22 cellular contexts compared by ENCODE assay signal in the genomic region with DNA sequence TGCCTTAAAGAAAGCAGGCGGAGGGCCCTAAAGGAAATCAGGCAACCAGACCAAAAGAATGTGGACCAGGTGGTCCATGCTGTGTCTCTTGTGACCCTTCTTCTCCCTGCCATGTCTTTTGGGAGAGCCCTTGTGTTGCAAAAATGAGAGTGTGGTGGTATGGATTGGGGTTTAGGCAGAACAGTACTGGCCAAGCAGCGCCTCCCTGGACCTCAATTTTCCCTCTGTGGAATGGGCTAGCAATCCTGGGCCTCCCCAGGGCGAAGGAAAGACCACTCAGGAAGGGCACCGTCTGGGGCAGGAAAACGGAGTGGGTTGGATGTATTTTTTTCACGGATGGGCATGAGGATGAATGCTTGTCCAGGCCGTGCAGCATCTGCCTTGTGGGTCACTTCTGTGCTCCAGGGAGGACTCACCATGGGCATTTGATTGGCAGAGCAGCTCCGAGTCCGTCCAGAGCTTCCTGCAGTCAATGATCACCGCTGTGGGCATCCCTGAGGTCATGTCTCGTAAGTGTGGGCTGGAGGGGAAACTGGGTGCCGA. TPM values are rescaled to one million over a fixed set of nuclear protein-coding genes. Genes with fewer than 3 reads are reported as not detected.
A peak's percentile ranks its signal among the peaks of the same experiment; 100 is the strongest.
DNase-seq lines count a peak whose midpoint lies in the region; ATAC-seq, FAIRE-seq and TF ChIP-seq lines count a peak whose summit lies in the region.
"Had no signal": no experiment of that assay in that cellular context is flagged by ENCODE, and none has a peak within 500 bp of the region (broad histone marks: within the 10 kb centered on the region; RNA-seq: fewer than 3 reads in every experiment).

No MANE protein-coding gene starts in this region.

- H3K9me3 Mint-ChIP-seq in activated T-helper 2 cell treated with anti-CD3 and anti-CD28 coated beads, Interferon-gamma antibody, Interleukin-2, Interleukin-4, amounts not matched to agents 10 μg/mL and 5 μg/mL and 100 μg/mL, durations not matched to agents 14 hours and 24 hours and 36 hours = no peaks in the 10 kb centered on the region
- no peaks in the 10 kb centered on the region for H3K9me3 Mint-ChIP-seq in stimulated activated memory B cell treated with anti-CD40 and anti-IgM and Interleukin-4, amounts not matched to agents 10 μg/mL and 1 μg/mL and 100 μg/mL, for 72 hours
- H3K9me3 Mint-ChIP-seq: HFFc6 had no signal

- ATAC-seq in HepG2 (no peak), right lobe of liver (no peak), HG03025 (IDR thresholded peaks at IDR 0.05; ENCODE audit: low FRiP score, unreplicated experiment) (no peak)
- no peak for ATAC-seq in stimulated activated memory B cell treated with anti-CD40 and anti-IgM and Interleukin-4, amounts not matched to agents 10 μg/mL and 1 μg/mL and 100 μg/mL, for 72 hours
- ATAC-seq: left colon, right cardiac atrium had no signal

- no peak for TF ChIP-seq RAD21 in HepG2 (CRISPR knock-in tag; IDR thresholded peaks at IDR 0.05)

- H4K20me1 ChIP-seq in HepG2 (ENCODE audit: insufficient read depth, low read length) = no peaks in the 10 kb centered on the region

- in situ Hi-C loops in HepG2 (cut with HindIII; ENCODE audit: extremely low pct_ligation_motif_present, low pct_unique_long_range_greater_than_20kb) = no loop called here

- no peaks in the 10 kb centered on the region for H3K27me3 Mint-ChIP-seq in activated T-helper 2 cell treated with anti-CD3 and anti-CD28 coated beads, Interferon-gamma antibody, Interleukin-2, Interleukin-4, amounts not matched to agents 10 μg/mL and 5 μg/mL and 100 μg/mL, durations not matched to agents 14 hours and 24 hours and 36 hours (ENCODE audit: low read depth)
- H3K27me3 Mint-ChIP-seq in stimulated activated memory B cell treated with anti-CD40 and anti-IgM and Interleukin-4, amounts not matched to agents 10 μg/mL and 1 μg/mL and 100 μg/mL, for 72 hours = no peaks in the 10 kb centered on the region

- H3K27ac Mint-ChIP-seq in activated T-helper 2 cell treated with anti-CD3 and anti-CD28 coated beads, Interferon-gamma antibody, Interleukin-2, Interleukin-4, amounts not matched to agents 10 μg/mL and 5 μg/mL and 100 μg/mL, durations not matched to agents 14 hours and 24 hours and 36 hours = peak overlapping the region; percentile 29
- peak overlapping the region; percentile 99 for H3K27ac Mint-ChIP-seq in stimulated activated memory B cell treated with anti-CD40 and anti-IgM and Interleukin-4, amounts not matched to agents 10 μg/mL and 1 μg/mL and 100 μg/mL, for 72 hours
- H3K27ac Mint-ChIP-seq: HFFc6 had no signal

- TF ChIP-seq POLR2A in HepG2 (IDR thresholded peaks at IDR 0.05; ENCODE audit: insufficient read depth in 1 of 2, low read depth in 2 of 2, low read length in 2 of 2) (no peak), right lobe of liver (IDR thresholded peaks at IDR 0.05) (no peak)

- no peak overlapping the region for H3K4me2 ChIP-seq in HepG2 (ENCODE audit: low read depth, low read length)
- H3K4me2 ChIP-seq: PC-9 had no signal

- no peaks in the 10 kb centered on the region for H3K9me3 ChIP-seq in HepG2 (ENCODE audit: low read length)
- H3K9me3 ChIP-seq in right lobe of liver = no peaks in the 10 kb centered on the region
- H3K9me3 ChIP-seq: esophagus squamous epithelium had no signal

- H3K4me1 ChIP-seq in HepG2 (ENCODE audit: insufficient read depth, low read length) (peaks cover 43% of the 10 kb centered on the region), right lobe of liver (peaks cover 0 to 14% (median 6%) of the 10 kb centered on the region in 4 donors)

- H3K4me1 Mint-ChIP-seq in activated T-helper 2 cell treated with anti-CD3 and anti-CD28 coated beads, Interferon-gamma antibody, Interleukin-2, Interleukin-4, amounts not matched to agents 10 μg/mL and 5 μg/mL and 100 μg/mL, durations not matched to agents 14 hours and 24 hours and 36 hours (ENCODE audit: low read depth) = peaks cover 46% of the 10 kb centered on the region
- H3K4me1 Mint-ChIP-seq in stimulated activated memory B cell treated with anti-CD40 and anti-IgM and Interleukin-4, amounts not matched to agents 10 μg/mL and 1 μg/mL and 100 μg/mL, for 72 hours = peaks cover 87% of the 10 kb centered on the region

- peaks cover 44% of the 10 kb centered on the region for H3K36me3 Mint-ChIP-seq in activated T-helper 2 cell treated with anti-CD3 and anti-CD28 coated beads, Interferon-gamma antibody, Interleukin-2, Interleukin-4, amounts not matched to agents 10 μg/mL and 5 μg/mL and 100 μg/mL, durations not matched to agents 14 hours and 24 hours and 36 hours (ENCODE audit: low read depth)
- peaks cover 44% of the 10 kb centered on the region for H3K36me3 Mint-ChIP-seq in stimulated activated memory B cell treated with anti-CD40 and anti-IgM and Interleukin-4, amounts not matched to agents 10 μg/mL and 1 μg/mL and 100 μg/mL, for 72 hours
- H3K36me3 Mint-ChIP-seq: mesothelial cell of epicardium had no signal

- no peaks in the 10 kb centered on the region for H3K79me2 ChIP-seq in HepG2 (ENCODE audit: insufficient read depth, low read length)

- H3K4me3 Mint-ChIP-seq in activated T-helper 2 cell treated with anti-CD3 and anti-CD28 coated beads, Interferon-gamma antibody, Interleukin-2, Interleukin-4, amounts not matched to agents 10 μg/mL and 5 μg/mL and 100 μg/mL, durations not matched to agents 14 hours and 24 hours and 36 hours (ENCODE audit: low read depth) = no peak overlapping the region
- H3K4me3 Mint-ChIP-seq in stimulated activated memory B cell treated with anti-CD40 and anti-IgM and Interleukin-4, amounts not matched to agents 10 μg/mL and 1 μg/mL and 100 μg/mL, for 72 hours = peak overlapping the region; percentile 63
- H3K4me3 Mint-ChIP-seq: HFFc6, mesothelial cell of epicardium had no signal

- 38% methylated on average over 6 of the region's 12 CpGs for WGBS in HepG2 (ENCODE audit: low lambda C conversion rate)
- WGBS in right lobe of liver (ENCODE audit: insufficient coverage, low coverage, low lambda C conversion rate, missing lambda C conversion rate) = 67% methylated on average over 7 of the region's 12 CpGs

- intact Hi-C loops in HepG2 (cut with micrococcal nuclease; ENCODE audit: unreplicated experiment) = no loop called here
- intact Hi-C loops in right lobe of liver (cut with DNase I) = no loop called here
- intact Hi-C loops in activated T-helper 2 cell treated with anti-CD3 and anti-CD28 coated beads, Interferon-gamma antibody, Interleukin-2, Interleukin-4, amounts not matched to agents 10 μg/mL and 5 μg/mL and 100 μg/mL, durations not matched to agents 14 hours and 24 hours and 36 hours (cut with micrococcal nuclease) = no loop called here

- DNase-seq in HepG2 (ENCODE audit: low spot score) (no peak), right lobe of liver (no peak), NCI-H2227 (lab: John Stamatoyannopoulos, UW; ENCODE audit: unreplicated experiment) (no peak)
- DNase-seq in activated T-helper 2 cell treated with anti-CD3 and anti-CD28 coated beads, Interferon-gamma antibody, Interleukin-2, Interleukin-4, amounts not matched to agents 10 μg/mL and 5 μg/mL and 100 μg/mL, durations not matched to agents 14 hours and 24 hours and 36 hours (ENCODE audit: low spot score) = no peak
- DNase-seq: activated CD4-positive, CD25-positive, alpha-beta regulatory T cell; activated gamma-delta T cell treated with Interleukin-2 at 50 U/mL for 16 hours; DMS79; effector memory CD4-positive, alpha-beta T cell; esophagus squamous epithelium; HFFc6; left colon; NCI-H1417; NCI-H2171; NCI-H82; PC-9; right cardiac atrium had no signal

- H3K9ac ChIP-seq in HepG2 (ENCODE audit: insufficient read depth, low read depth, low read length) = no peak overlapping the region

- H3K4me3 ChIP-seq in HepG2 (replicated peaks in 1 of 3; ENCODE audit: insufficient read depth in 1 of 3, low read depth in 2 of 3, low read length in 3 of 3) (no peak overlapping the region), right lobe of liver (no peak overlapping the region)
- H3K4me3 ChIP-seq: esophagus squamous epithelium, PC-9 had no signal

- no TSS peak for BruUV-seq in HepG2 (replicated peaks; lab: Mats Ljungman, UMichigan)

- H3K27me3 ChIP-seq in HepG2 (ENCODE audit: control insufficient read depth in 1 of 2, insufficient read depth in 2 of 2, low read length in 2 of 2) = peaks cover 1 to 23% of the 10 kb centered on the region in 2 experiments; a peak in 4 of 5 replicates
- no peaks in the 10 kb centered on the region for H3K27me3 ChIP-seq in right lobe of liver
- H3K27me3 ChIP-seq: esophagus squamous epithelium had no signal

- no peak for TF ChIP-seq CTCF in HepG2 (CRISPR knock-in tag; IDR thresholded peaks at IDR 0.05)
- TF ChIP-seq CTCF in right lobe of liver (IDR thresholded peaks at IDR 0.05) = no peak

- CTCF ChIA-PET in HepG2 (lab: Yijun Ruan, JAX; ENCODE audit: low intra/inter-chr PET ratio, low total read pairs) = no interaction called here

- H3K27ac ChIP-seq in HepG2 (ENCODE audit: extremely low read length, insufficient read depth, low read length) (no peak overlapping the region), right lobe of liver (no peak overlapping the region)
- H3K27ac ChIP-seq: esophagus squamous epithelium, PC-9 had no signal

- no peak overlapping the region for H2AFZ ChIP-seq in HepG2 (ENCODE audit: low read length)
- H2AFZ ChIP-seq: PC-9 had no signal

- FAIRE-seq in HepG2 (lab: Jason Lieb, UNC) = no peak

- TF ChIP-seq EP300 in HepG2 (IDR thresholded peaks at IDR 0.05; ENCODE audit: low read depth in 2 of 2, low read length in 2 of 2) (no peak), HepG2 (CRISPR knock-in tag; IDR thresholded peaks at IDR 0.05; ENCODE audit: borderline replicate concordance) (no peak)

- no peaks in the 10 kb centered on the region for H3K36me3 ChIP-seq in HepG2 (replicated peaks in 1 of 2; ENCODE audit: control insufficient read depth in 1 of 2, insufficient read depth in 2 of 2, low read length in 2 of 2)
- no peaks in the 10 kb centered on the region for H3K36me3 ChIP-seq in right lobe of liver

- POLR2A ChIA-PET in HepG2 (lab: Yijun Ruan, JAX) = interaction anchor here (0.9 kb wide), 1 partner anchor 11 kb away, joined by 3 read pairs; no protein-coding TSS in a partner anchor

RNA-seq across cellular contexts. Expression of gene NLRC5, which starts 7.6 kb away (rescaled TPM):
- total RNA-seq in HepG2 (2016; rRNA removed; fragmentation: Illumina TruSeq; extraction: Trizol) = 3.1 and 6.3 TPM in 2 replicates
- total RNA-seq in HepG2 (2016; cell fraction: cytosol; rRNA removed; fragmentation: Illumina TruSeq; extraction: Trizol; ENCODE audit: low read depth) = 1.8 and 4.8 TPM in 2 replicates
- total RNA-seq in HepG2 (2016; cell fraction: insoluble cytoplasmic fraction; rRNA removed; fragmentation: Illumina TruSeq; extraction: Trizol) = 3.7 and 4.8 TPM in 2 replicates
- 2.8 and 2.9 TPM in 2 replicates for total RNA-seq in HepG2 (2016; cell fraction: membrane; rRNA removed; fragmentation: Illumina TruSeq; extraction: Trizol)
- total RNA-seq in HepG2 (2016; cell fraction: nucleus; rRNA removed; fragmentation: Illumina TruSeq; extraction: Trizol) = 12.6 and 13.0 TPM in 2 replicates
- 12.7 and 15.7 TPM in 2 replicates for polyA plus RNA-seq in HepG2 (2011; rRNA removed)
- polyA plus RNA-seq in HepG2 (2011; cell fraction: cytosol; rRNA removed) = 4.5 and 4.8 TPM in 2 replicates
- polyA plus RNA-seq in HepG2 (2011; cell fraction: nucleus; rRNA removed) = 114 and 130 TPM in 2 replicates
- 3.8 and 11.3 TPM in 2 replicates for polyA plus RNA-seq in HepG2 (2012)
- polyA plus RNA-seq in HepG2 (2016; cell fraction: cytosol; fragmentation: Illumina TruSeq; extraction: Trizol; ENCODE audit: low read depth) = 0.85 and 0.96 TPM in 2 replicates
- polyA plus RNA-seq in HepG2 (2016; cell fraction: insoluble cytoplasmic fraction; fragmentation: Illumina TruSeq; extraction: Trizol; ENCODE audit: low read depth) = 3.1 and 3.4 TPM in 2 replicates
- 2.0 and 2.8 TPM in 2 replicates for polyA plus RNA-seq in HepG2 (2016; cell fraction: membrane; fragmentation: Illumina TruSeq; extraction: Trizol; ENCODE audit: low read depth)
- 16.8 and 24.4 TPM in 2 replicates for polyA plus RNA-seq in HepG2 (2016; cell fraction: nucleus; fragmentation: Illumina TruSeq; extraction: Trizol; ENCODE audit: insufficient read depth, low read depth)
- polyA minus RNA-seq in HepG2 (2011; rRNA and poly(A)+ RNA removed; ENCODE audit: low replicate concordance) = 21.4 and 102 TPM in 2 replicates
- 4.4 and 4.9 TPM in 2 replicates for polyA minus RNA-seq in HepG2 (2011; cell fraction: cytosol; rRNA and poly(A)+ RNA removed)
- polyA minus RNA-seq in HepG2 (2011; cell fraction: nucleus; rRNA and poly(A)+ RNA removed) = 33.9 and 46.2 TPM in 2 replicates
- total RNA-seq in right lobe of liver = 10 to 100 TPM in 5 of 6 experiments, 1 to 10 TPM in 1; 4.6 to 25.2 (median 13.3) TPM
- 166 and 169 TPM in 2 replicates for total RNA-seq in activated T-helper 2 cell treated with anti-CD3 and anti-CD28 coated beads, Interferon-gamma antibody, Interleukin-2, Interleukin-4, amounts not matched to agents 10 μg/mL and 5 μg/mL and 100 μg/mL, durations not matched to agents 14 hours and 24 hours and 36 hours

RNA-seq across cellular contexts. Expression of gene CETP, which starts 20.1 kb away (rescaled TPM):
- 0.31 TPM in 1 of 2 replicates, not detected in the other for total RNA-seq in HepG2 (2016; rRNA removed; fragmentation: Illumina TruSeq; extraction: Trizol)
- not detected in 2 replicates for total RNA-seq in HepG2 (2016; cell fraction: cytosol; rRNA removed; fragmentation: Illumina TruSeq; extraction: Trizol; ENCODE audit: low read depth)
- total RNA-seq in HepG2 (2016; cell fraction: insoluble cytoplasmic fraction; rRNA removed; fragmentation: Illumina TruSeq; extraction: Trizol) = 0.17 TPM in 1 of 2 replicates, not detected in the other
- total RNA-seq in HepG2 (2016; cell fraction: membrane; rRNA removed; fragmentation: Illumina TruSeq; extraction: Trizol) = 0.14 and 0.25 TPM in 2 replicates
- 0.28 TPM in 2 replicates for total RNA-seq in HepG2 (2016; cell fraction: nucleus; rRNA removed; fragmentation: Illumina TruSeq; extraction: Trizol)
- 9.8 and 15.7 TPM in 2 replicates for polyA plus RNA-seq in HepG2 (2011; rRNA removed)
- polyA plus RNA-seq in HepG2 (2011; cell fraction: cytosol; rRNA removed) = 7.5 and 11.8 TPM in 2 replicates
- 8.6 and 9.0 TPM in 2 replicates for polyA plus RNA-seq in HepG2 (2011; cell fraction: nucleus; rRNA removed)
- polyA plus RNA-seq in HepG2 (2012) = 1.5 and 3.1 TPM in 2 replicates
- polyA plus RNA-seq in HepG2 (2016; cell fraction: cytosol; fragmentation: Illumina TruSeq; extraction: Trizol; ENCODE audit: low read depth) = 0.25 and 0.33 TPM in 2 replicates
- polyA plus RNA-seq in HepG2 (2016; cell fraction: insoluble cytoplasmic fraction; fragmentation: Illumina TruSeq; extraction: Trizol; ENCODE audit: low read depth) = 0.32 and 0.36 TPM in 2 replicates
- polyA plus RNA-seq in HepG2 (2016; cell fraction: membrane; fragmentation: Illumina TruSeq; extraction: Trizol; ENCODE audit: low read depth) = 0.11 and 0.17 TPM in 2 replicates
- 0.56 and 0.62 TPM in 2 replicates for polyA plus RNA-seq in HepG2 (2016; cell fraction: nucleus; fragmentation: Illumina TruSeq; extraction: Trizol; ENCODE audit: insufficient read depth, low read depth)
- polyA minus RNA-seq in HepG2 (2011; rRNA and poly(A)+ RNA removed; ENCODE audit: low replicate concordance) = 0.07 and 7.1 TPM in 2 replicates
- polyA minus RNA-seq in HepG2 (2011; cell fraction: cytosol; rRNA and poly(A)+ RNA removed) = 2.1 and 4.2 TPM in 2 replicates
- 1.5 and 2.5 TPM in 2 replicates for polyA minus RNA-seq in HepG2 (2011; cell fraction: nucleus; rRNA and poly(A)+ RNA removed)
- 10 to 100 TPM in 1 of 6 experiments, 1 to 10 TPM in 4, under 1 TPM in 1; 0.62 to 11.8 (median 4.7) TPM for total RNA-seq in right lobe of liver
- total RNA-seq in activated T-helper 2 cell treated with anti-CD3 and anti-CD28 coated beads, Interferon-gamma antibody, Interleukin-2, Interleukin-4, amounts not matched to agents 10 μg/mL and 5 μg/mL and 100 μg/mL, durations not matched to agents 14 hours and 24 hours and 36 hours = not detected in 2 replicates
- total RNA-seq: chondrocyte; HFFc6; HT1080; PC-9; T-helper 2 cell treated with Interferon-gamma antibody and Interleukin-4, amounts not matched to agents 100 ng/mL and 5 ng/mL, for 36 hours had no signal

RNA-seq across cellular contexts. Expression of gene HERPUD1, which starts 49.9 kb away (rescaled TPM):
- total RNA-seq in HepG2 (2016; rRNA removed; fragmentation: Illumina TruSeq; extraction: Trizol) (65.3 and 96.2 TPM in 2 replicates), right lobe of liver (100 to 1,000 TPM; 103 to 185 (median 133) TPM)
- 30.1 and 30.9 TPM in 2 replicates for total RNA-seq in HepG2 (2016; cell fraction: cytosol; rRNA removed; fragmentation: Illumina TruSeq; extraction: Trizol; ENCODE audit: low read depth)
- total RNA-seq in HepG2 (2016; cell fraction: insoluble cytoplasmic fraction; rRNA removed; fragmentation: Illumina TruSeq; extraction: Trizol) = 63.9 and 93.3 TPM in 2 replicates
- total RNA-seq in HepG2 (2016; cell fraction: membrane; rRNA removed; fragmentation: Illumina TruSeq; extraction: Trizol) = 64.8 and 86.4 TPM in 2 replicates
- 133 and 155 TPM in 2 replicates for total RNA-seq in HepG2 (2016; cell fraction: nucleus; rRNA removed; fragmentation: Illumina TruSeq; extraction: Trizol)
- polyA plus RNA-seq in HepG2 (2011; rRNA removed) = 311 and 323 TPM in 2 replicates
- 179 and 230 TPM in 2 replicates for polyA plus RNA-seq in HepG2 (2011; cell fraction: cytosol; rRNA removed)
- 192 and 208 TPM in 2 replicates for polyA plus RNA-seq in HepG2 (2011; cell fraction: nucleus; rRNA removed)
- polyA plus RNA-seq in HepG2 (2012) = 165 and 190 TPM in 2 replicates
- 33.0 and 44.6 TPM in 2 replicates for polyA plus RNA-seq in HepG2 (2016; cell fraction: cytosol; fragmentation: Illumina TruSeq; extraction: Trizol; ENCODE audit: low read depth)
- 80.1 and 93.2 TPM in 2 replicates for polyA plus RNA-seq in HepG2 (2016; cell fraction: insoluble cytoplasmic fraction; fragmentation: Illumina TruSeq; extraction: Trizol; ENCODE audit: low read depth)
- polyA plus RNA-seq in HepG2 (2016; cell fraction: membrane; fragmentation: Illumina TruSeq; extraction: Trizol; ENCODE audit: low read depth) = 58.1 and 78.2 TPM in 2 replicates
- polyA plus RNA-seq in HepG2 (2016; cell fraction: nucleus; fragmentation: Illumina TruSeq; extraction: Trizol; ENCODE audit: insufficient read depth, low read depth) = 216 and 231 TPM in 2 replicates
- 206 and 472 TPM in 2 replicates for polyA minus RNA-seq in HepG2 (2011; rRNA and poly(A)+ RNA removed; ENCODE audit: low replicate concordance)
- 126 and 139 TPM in 2 replicates for polyA minus RNA-seq in HepG2 (2011; cell fraction: cytosol; rRNA and poly(A)+ RNA removed)
- 287 and 365 TPM in 2 replicates for polyA minus RNA-seq in HepG2 (2011; cell fraction: nucleus; rRNA and poly(A)+ RNA removed)
- total RNA-seq in activated T-helper 2 cell treated with anti-CD3 and anti-CD28 coated beads, Interferon-gamma antibody, Interleukin-2, Interleukin-4, amounts not matched to agents 10 μg/mL and 5 μg/mL and 100 μg/mL, durations not matched to agents 14 hours and 24 hours and 36 hours = 172 and 175 TPM in 2 replicates
